ENCODE assay signal across 1 cellular context in the genomic region with DNA sequence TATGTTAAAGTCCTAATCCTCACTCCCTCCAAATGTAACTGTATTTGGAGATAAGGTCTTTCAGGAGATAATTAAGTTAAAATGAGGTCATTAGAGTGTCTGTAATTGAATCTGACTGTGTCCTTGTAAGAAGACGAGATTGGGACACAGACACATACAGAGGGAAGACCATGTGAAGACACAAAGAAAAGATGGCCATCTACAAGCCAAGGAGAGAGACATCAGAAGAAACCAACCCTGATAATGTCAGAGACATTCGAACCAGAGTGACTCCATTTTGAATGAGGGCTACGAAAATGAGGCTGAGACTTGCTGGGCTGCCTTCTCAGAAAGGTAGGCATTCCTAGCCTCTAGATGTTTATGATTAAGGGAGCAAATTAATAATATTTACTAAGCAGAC.
TF ChIP-seq lines count a peak whose summit lies in the region.

No MANE protein-coding gene starts in this region.

TF ChIP-seq in K562, 482 proteins besides CTCF, POLR2A, EP300 and RAD21 (continues in another document):
- TF ChIP-seq PTBP1 (IDR thresholded peaks at IDR 0.05; ENCODE audit: low read depth, low read length) (no peak), ZKSCAN8 (CRISPR knock-in tag; IDR thresholded peaks at IDR 0.05) (peak; percentile 40; the same call in 1 of the 2 replicates), ZFP1 (CRISPR knock-in tag; IDR thresholded peaks at IDR 0.05) (peak; percentile 75), ZNF717 (CRISPR knock-in tag; IDR thresholded peaks at IDR 0.05) (no peak), NFIC (IDR thresholded peaks at IDR 0.05) (no peak), MTA3 (IDR thresholded peaks at IDR 0.05; ENCODE audit: borderline replicate concordance) (no peak), ZNF76 (CRISPR knock-in tag; IDR thresholded peaks at IDR 0.05; ENCODE audit: borderline replicate concordance) (peak; percentile 92), SRSF1 (IDR thresholded peaks at IDR 0.05; ENCODE audit: low read depth, low read length) (no peak), PHF21A (IDR thresholded peaks at IDR 0.05; ENCODE audit: borderline replicate concordance, low read depth) (no peak), IRF9 (tag; IDR thresholded peaks at IDR 0.05) (peak; percentile 96), ZNF274 (IDR thresholded peaks at IDR 0.05; ENCODE audit: borderline replicate concordance, low read depth, low read length) (no peak), PCBP1 (IDR thresholded peaks at IDR 0.05; ENCODE audit: low read depth, low read length, poor library complexity, severe bottlenecking) (no peak), CBFA2T2 (conservative IDR thresholded peaks at IDR 0.05) (no peak), ZBTB2 (IDR thresholded peaks at IDR 0.05) (no peak), ZNF695 (CRISPR knock-in tag; IDR thresholded peaks at IDR 0.05) (peak; percentile 88), LCOR (CRISPR knock-in tag; IDR thresholded peaks at IDR 0.05) (no peak), ZNF197 (CRISPR knock-in tag; IDR thresholded peaks at IDR 0.05; ENCODE audit: low read depth) (peak; percentile 94), MAFG (tag; conservative IDR thresholded peaks at IDR 0.05) (no peak), KAT2B (IDR thresholded peaks at IDR 0.05; ENCODE audit: low read depth, low read length) (no peak), IRF2 (CRISPR knock-in tag; IDR thresholded peaks at IDR 0.05) (no peak), ZNF263 (CRISPR knock-in tag; IDR thresholded peaks at IDR 0.05; ENCODE audit: borderline replicate concordance) (no peak), ZFP36 (IDR thresholded peaks at IDR 0.05; ENCODE audit: low read depth, low read length, partially characterized antibody) (no peak), ATF2 (CRISPR knock-in tag; IDR thresholded peaks at IDR 0.05) (no peak), E2F4 (CRISPR knock-in tag; IDR thresholded peaks at IDR 0.05; ENCODE audit: low read depth) (no peak), SMAD2 (IDR thresholded peaks at IDR 0.05; ENCODE audit: low read depth, low read length) (no peak), ZBTB33 (CRISPR knock-in tag; IDR thresholded peaks at IDR 0.05) (no peak), SMAD4 (CRISPR knock-in tag; conservative IDR thresholded peaks at IDR 0.05) (peak; percentile 54), PURB (CRISPR knock-in tag; IDR thresholded peaks at IDR 0.05; ENCODE audit: low read depth) (no peak), CREB5 (CRISPR knock-in tag; IDR thresholded peaks at IDR 0.05) (no peak), TEAD1 (CRISPR knock-in tag; IDR thresholded peaks at IDR 0.05) (peak in 1 of 2 experiments; percentile 73; a peak in 1 of 4 replicates), ZNF79 (CRISPR knock-in tag; IDR thresholded peaks at IDR 0.05; ENCODE audit: low read depth) (peak; percentile 48; the same call in 1 of the 2 replicates), BACH1 (tag; IDR thresholded peaks at IDR 0.05) (peak; percentile 87), ZNF253 (CRISPR knock-in tag; conservative IDR thresholded peaks at IDR 0.05) (0 out of 2 replicates have a peak, but pooled peaks have one; percentile 25), CUX1 (CRISPR knock-in tag; IDR thresholded peaks at IDR 0.05) (peak; percentile 86)
- TF ChIP-seq, protein P1, sequence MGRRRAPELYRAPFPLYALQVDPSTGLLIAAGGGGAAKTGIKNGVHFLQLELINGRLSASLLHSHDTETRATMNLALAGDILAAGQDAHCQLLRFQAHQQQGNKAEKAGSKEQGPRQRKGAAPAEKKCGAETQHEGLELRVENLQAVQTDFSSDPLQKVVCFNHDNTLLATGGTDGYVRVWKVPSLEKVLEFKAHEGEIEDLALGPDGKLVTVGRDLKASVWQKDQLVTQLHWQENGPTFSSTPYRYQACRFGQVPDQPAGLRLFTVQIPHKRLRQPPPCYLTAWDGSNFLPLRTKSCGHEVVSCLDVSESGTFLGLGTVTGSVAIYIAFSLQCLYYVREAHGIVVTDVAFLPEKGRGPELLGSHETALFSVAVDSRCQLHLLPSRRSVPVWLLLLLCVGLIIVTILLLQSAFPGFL (CRISPR knock-in tag; IDR thresholded peaks at IDR 0.05) = no peak
- TF ChIP-seq, protein P2, sequence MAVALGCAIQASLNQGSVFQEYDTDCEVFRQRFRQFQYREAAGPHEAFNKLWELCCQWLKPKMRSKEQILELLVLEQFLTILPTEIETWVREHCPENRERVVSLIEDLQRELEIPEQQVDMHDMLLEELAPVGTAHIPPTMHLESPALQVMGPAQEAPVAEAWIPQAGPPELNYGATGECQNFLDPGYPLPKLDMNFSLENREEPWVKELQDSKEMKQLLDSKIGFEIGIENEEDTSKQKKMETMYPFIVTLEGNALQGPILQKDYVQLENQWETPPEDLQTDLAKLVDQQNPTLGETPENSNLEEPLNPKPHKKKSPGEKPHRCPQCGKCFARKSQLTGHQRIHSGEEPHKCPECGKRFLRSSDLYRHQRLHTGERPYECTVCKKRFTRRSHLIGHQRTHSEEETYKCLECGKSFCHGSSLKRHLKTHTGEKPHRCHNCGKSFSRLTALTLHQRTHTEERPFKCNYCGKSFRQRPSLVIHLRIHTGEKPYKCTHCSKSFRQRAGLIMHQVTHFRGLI (CRISPR knock-in tag; IDR thresholded peaks at IDR 0.05) = peak; percentile 86; the same call in 1 of the 2 replicates
- TF ChIP-seq, protein P3, sequence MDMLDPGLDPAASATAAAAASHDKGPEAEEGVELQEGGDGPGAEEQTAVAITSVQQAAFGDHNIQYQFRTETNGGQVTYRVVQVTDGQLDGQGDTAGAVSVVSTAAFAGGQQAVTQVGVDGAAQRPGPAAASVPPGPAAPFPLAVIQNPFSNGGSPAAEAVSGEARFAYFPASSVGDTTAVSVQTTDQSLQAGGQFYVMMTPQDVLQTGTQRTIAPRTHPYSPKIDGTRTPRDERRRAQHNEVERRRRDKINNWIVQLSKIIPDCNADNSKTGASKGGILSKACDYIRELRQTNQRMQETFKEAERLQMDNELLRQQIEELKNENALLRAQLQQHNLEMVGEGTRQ (CRISPR knock-in tag; IDR thresholded peaks at IDR 0.05) = no peak
- TF ChIP-seq, protein P4, sequence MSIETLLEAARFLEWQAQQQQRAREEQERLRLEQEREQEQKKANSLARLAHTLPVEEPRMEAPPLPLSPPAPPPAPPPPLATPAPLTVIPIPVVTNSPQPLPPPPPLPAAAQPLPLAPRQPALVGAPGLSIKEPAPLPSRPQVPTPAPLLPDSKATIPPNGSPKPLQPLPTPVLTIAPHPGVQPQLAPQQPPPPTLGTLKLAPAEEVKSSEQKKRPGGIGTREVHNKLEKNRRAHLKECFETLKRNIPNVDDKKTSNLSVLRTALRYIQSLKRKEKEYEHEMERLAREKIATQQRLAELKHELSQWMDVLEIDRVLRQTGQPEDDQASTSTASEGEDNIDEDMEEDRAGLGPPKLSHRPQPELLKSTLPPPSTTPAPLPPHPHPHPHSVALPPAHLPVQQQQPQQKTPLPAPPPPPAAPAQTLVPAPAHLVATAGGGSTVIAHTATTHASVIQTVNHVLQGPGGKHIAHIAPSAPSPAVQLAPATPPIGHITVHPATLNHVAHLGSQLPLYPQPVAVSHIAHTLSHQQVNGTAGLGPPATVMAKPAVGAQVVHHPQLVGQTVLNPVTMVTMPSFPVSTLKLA (conservative IDR thresholded peaks at IDR 0.05) = no peak
